In genomic region chrX:154444001-154444754, GRCh38 we compare ENCODE assay signal across 1 cellular context.
TF ChIP-seq lines count a peak whose summit lies in the region.

TSS of gene FAM50A (plus strand) at chrX:154444141. CDS start at chrX:154444236, 95 bp downstream.

TF ChIP-seq in K562, 482 proteins besides CTCF, POLR2A, EP300 and RAD21 (continued from another document and continues in another):
- peak; percentile 64 for TF ChIP-seq ZNF592 (IDR thresholded peaks at IDR 0.05)
- TF ChIP-seq MXI1 (IDR thresholded peaks at IDR 0.05; ENCODE audit: low read depth, low read length): 0 out of 2 replicates have a peak, but pooled peaks have one; percentile 17
- TF ChIP-seq BRCA1 (IDR thresholded peaks at IDR 0.05): no peak
- TF ChIP-seq BRCA1 (CRISPR knock-in tag; IDR thresholded peaks at IDR 0.05): no peak
- TF ChIP-seq ZNF3 (CRISPR knock-in tag; IDR thresholded peaks at IDR 0.05): no peak
- no peak for TF ChIP-seq TCF15 (CRISPR knock-in tag; IDR thresholded peaks at IDR 0.05)
- no peak for TF ChIP-seq PTTG1 (tag; IDR thresholded peaks at IDR 0.05; ENCODE audit: low read depth)
- TF ChIP-seq BRF2 (IDR thresholded peaks at IDR 0.05; ENCODE audit: borderline replicate concordance, insufficient read depth, insufficient read length): no peak
- no peak for TF ChIP-seq CHAMP1 (IDR thresholded peaks at IDR 0.05)
- no peak for TF ChIP-seq SLC30A9 (CRISPR knock-in tag; IDR thresholded peaks at IDR 0.05)
- TF ChIP-seq ZNF263 (CRISPR knock-in tag; IDR thresholded peaks at IDR 0.05; ENCODE audit: borderline replicate concordance): no peak
- no peak for TF ChIP-seq ETS2 (tag; IDR thresholded peaks at IDR 0.05; ENCODE audit: borderline replicate concordance, poor library complexity, severe bottlenecking)
- no peak; the same call in 1 of the 2 replicates for TF ChIP-seq ETS1 (conservative IDR thresholded peaks at IDR 0.05; ENCODE audit: control insufficient read depth, low read depth, low read length)
- peak; percentile 43; the same call in 1 of the 2 replicates for TF ChIP-seq BHLHE40 (IDR thresholded peaks at IDR 0.05; ENCODE audit: low read length)
- TF ChIP-seq SMAD1 (IDR thresholded peaks at IDR 0.05; ENCODE audit: low read depth, low read length, partially characterized antibody): no peak
- no peak for TF ChIP-seq NCOA2 (IDR thresholded peaks at IDR 0.05; ENCODE audit: partially characterized antibody in 2 of 2)
- no peak for TF ChIP-seq COPS2 (conservative IDR thresholded peaks at IDR 0.05)
- peak in 1 of 2 experiments; percentile 50; a peak in 1 of 4 replicates for TF ChIP-seq UBTF (IDR thresholded peaks at IDR 0.05; ENCODE audit: borderline replicate concordance in 1 of 2, low read depth in 2 of 2, low read length in 2 of 2)
- no peak for TF ChIP-seq FOXM1 (IDR thresholded peaks at IDR 0.05; ENCODE audit: low read depth)
- TF ChIP-seq FOXM1 (CRISPR knock-in tag; IDR thresholded peaks at IDR 0.05; ENCODE audit: low read depth): no peak
- TF ChIP-seq ZNF24 (IDR thresholded peaks at IDR 0.05): no peak
- TF ChIP-seq POLR2B (IDR thresholded peaks at IDR 0.05; ENCODE audit: low read depth, partially characterized antibody): no peak
- no peak for TF ChIP-seq ZNF395 (CRISPR knock-in tag; IDR thresholded peaks at IDR 0.05)
- peak; percentile 87 for TF ChIP-seq CXXC5 (CRISPR knock-in tag; IDR thresholded peaks at IDR 0.05)
- peak in 1 of 2 experiments; percentile 63; a peak in 1 of 4 replicates for TF ChIP-seq NONO (IDR thresholded peaks at IDR 0.05; ENCODE audit: low read depth in 2 of 2, low read length in 1 of 2)
- TF ChIP-seq JUN (IDR thresholded peaks at IDR 0.05; ENCODE audit: borderline replicate concordance, low read depth, low read length): no peak
- TF ChIP-seq JUN (CRISPR knock-in tag; IDR thresholded peaks at IDR 0.05; ENCODE audit: borderline replicate concordance): no peak
- no peak for TF ChIP-seq ILK (tag; IDR thresholded peaks at IDR 0.05; ENCODE audit: borderline replicate concordance, low read depth)
- TF ChIP-seq DDX20 (tag; IDR thresholded peaks at IDR 0.05; ENCODE audit: low read depth): no peak
- peak; percentile 28; the same call in 1 of the 2 replicates for TF ChIP-seq ATF7 (IDR thresholded peaks at IDR 0.05)
- TF ChIP-seq MGA (IDR thresholded peaks at IDR 0.05): no peak
- no peak for TF ChIP-seq TCF3 (CRISPR knock-in tag; IDR thresholded peaks at IDR 0.05)
